ENCODE assay signal across 2 cellular contexts in genomic region chr10:112497347-112497950, GRCh38.
TF ChIP-seq lines count a peak whose summit lies in the region.

No MANE protein-coding gene starts in this region.

TF ChIP-seq in HCT116, 20 proteins besides CTCF, POLR2A, EP300 and RAD21:
- 0 out of 2 replicates have a peak, but pooled peaks have one; percentile 22 for TF ChIP-seq SP1 (IDR thresholded peaks at IDR 0.05; ENCODE audit: low read depth)
- TF ChIP-seq EZH2phosphoT487 (IDR thresholded peaks at IDR 0.05; ENCODE audit: borderline replicate concordance): no peak
- no peak for TF ChIP-seq ELF1 (IDR thresholded peaks at IDR 0.05; ENCODE audit: borderline replicate concordance, low read depth)
- peak; percentile 21; the same call in 1 of the 2 replicates for TF ChIP-seq JUND (IDR thresholded peaks at IDR 0.05)
- TF ChIP-seq ZBTB33 (IDR thresholded peaks at IDR 0.05; ENCODE audit: extremely low read depth, insufficient replicate concordance, low read length): no peak
- TF ChIP-seq EGR1 (IDR thresholded peaks at IDR 0.05; ENCODE audit: low read depth): no peak
- TF ChIP-seq CBX3 (IDR thresholded peaks at IDR 0.05; ENCODE audit: low read depth): no peak; the same call in 1 of the 2 replicates
- 0 out of 2 replicates have a peak, but pooled peaks have one; percentile 23 for TF ChIP-seq FOSL1 (IDR thresholded peaks at IDR 0.05; ENCODE audit: low read depth)

TF ChIP-seq in GM23338, 12 proteins besides CTCF, POLR2A, EP300 and RAD21:
- TF ChIP-seq CREB1 (CRISPR knock-in tag; IDR thresholded peaks at IDR 0.05; ENCODE audit: low read depth): no peak
